Comparison of ENCODE assay signal across 19 cellular contexts in genomic region chr3:38000242-38000916, GRCh38. TPM values are rescaled to one million over a fixed set of nuclear protein-coding genes. Genes with fewer than 3 reads are reported as not detected.
DNase-seq lines count a peak whose midpoint lies in the region; ATAC-seq, FAIRE-seq and TF ChIP-seq lines count a peak whose summit lies in the region.
"Had no signal": no experiment of that assay in that cellular context is flagged by ENCODE, and none has a peak within 500 bp of the region (broad histone marks: within the 10 kb centered on the region; RNA-seq: fewer than 3 reads in every experiment).

No MANE protein-coding gene starts in this region.

- ATAC-seq in CD8-positive, alpha-beta T cell: no peak
- no peak for ATAC-seq in GM18909 (IDR thresholded peaks at IDR 0.05; ENCODE audit: poor library complexity, unreplicated experiment)
- ATAC-seq: left lung, PC-3 had no signal

- no peaks in the 10 kb centered on the region for H3K27me3 Mint-ChIP-seq in CD8-positive, alpha-beta T cell (ENCODE audit: low read depth)
- H3K27me3 Mint-ChIP-seq: B cell had no signal

- no peak overlapping the region for H3K23ac ChIP-seq in neuronal stem cell (ENCODE audit: low read depth, low read length, poor library complexity)

- H2BK12ac ChIP-seq in neuronal stem cell (ENCODE audit: low read length): no peak overlapping the region

- no peaks in the 10 kb centered on the region for H4K20me1 ChIP-seq in smooth muscle cell (ENCODE audit: low read depth)
- H4K20me1 ChIP-seq in MM.1S (ENCODE audit: insufficient read depth, low read length): no peaks in the 10 kb centered on the region

- H3K9me3 Mint-ChIP-seq in CD8-positive, alpha-beta T cell: no peaks in the 10 kb centered on the region

- peak overlapping the region; percentile 55 for H3K27ac Mint-ChIP-seq in CD8-positive, alpha-beta T cell

- peak overlapping the region; percentile 50 for H3K27ac ChIP-seq in C4-2B
- H3K27ac ChIP-seq in CD8-positive, alpha-beta T cell (ENCODE audit: low read depth, low read length): no peak overlapping the region
- H3K27ac ChIP-seq in caudate nucleus (ENCODE audit: low read depth, low read length): peak overlapping the region; percentile 54
- H3K27ac ChIP-seq in neuronal stem cell (replicated peaks; ENCODE audit: low read length): no peak overlapping the region
- H3K27ac ChIP-seq in smooth muscle cell (ENCODE audit: low read depth): no peak overlapping the region
- no peak overlapping the region for H3K27ac ChIP-seq in MM.1S (ENCODE audit: low read length)
- H3K27ac ChIP-seq: GM23248, left lung, uterus had no signal

- peaks cover 22% of the 10 kb centered on the region for H3K36me3 ChIP-seq in CD8-positive, alpha-beta T cell (ENCODE audit: insufficient read depth, low read length)
- H3K36me3 ChIP-seq in neuronal stem cell (replicated peaks in 1 of 2; ENCODE audit: control insufficient read depth in 2 of 2, insufficient read depth in 2 of 2, low read length in 2 of 2) (peaks cover 4 to 14% of the 10 kb centered on the region in 2 donors), smooth muscle cell (ENCODE audit: low read depth) (no peaks in the 10 kb centered on the region), MM.1S (replicated peaks; ENCODE audit: insufficient read depth, low read length) (no peaks in the 10 kb centered on the region)
- H3K36me3 ChIP-seq: uterus had no signal

- H2AFZ ChIP-seq in neuronal stem cell (ENCODE audit: low read length) (peak overlapping the region; percentile 26), smooth muscle cell (ENCODE audit: low read depth) (no peak overlapping the region), MM.1S (ENCODE audit: low read length) (no peak overlapping the region)
- H2AFZ ChIP-seq: GM23248 had no signal

- no peak overlapping the region for H3K14ac ChIP-seq in neuronal stem cell (ENCODE audit: low read length)

- H2BK15ac ChIP-seq in neuronal stem cell (ENCODE audit: low read length): no peak overlapping the region

- H3K4me1 Mint-ChIP-seq in CD8-positive, alpha-beta T cell (ENCODE audit: low read depth): peaks cover 54% of the 10 kb centered on the region

- TF ChIP-seq CTCF in C4-2B (conservative IDR thresholded peaks at IDR 0.05) (no peak), smooth muscle cell (IDR thresholded peaks at IDR 0.05; ENCODE audit: borderline replicate concordance, insufficient read depth, poor library complexity, severe bottlenecking) (no peak), MM.1S (IDR thresholded peaks at IDR 0.05; ENCODE audit: low read length) (no peak)
- no peak for TF ChIP-seq CTCF in CD8-positive, alpha-beta T cell (IDR thresholded peaks at IDR 0.05)

- no peak overlapping the region for H3K18ac ChIP-seq in neuronal stem cell (ENCODE audit: low read length)

- no peaks in the 10 kb centered on the region for H3K9me2 ChIP-seq in MM.1S (replicated peaks; ENCODE audit: insufficient read depth, low read length)

- H3K79me2 ChIP-seq in smooth muscle cell (ENCODE audit: low read depth) (no peaks in the 10 kb centered on the region), MM.1S (ENCODE audit: low read length) (no peaks in the 10 kb centered on the region)

- H3K4me1 ChIP-seq in CD8-positive, alpha-beta T cell (ENCODE audit: insufficient read depth, low read length): peaks cover 38% of the 10 kb centered on the region
- H3K4me1 ChIP-seq in neuronal stem cell (ENCODE audit: control insufficient read depth in 2 of 2, insufficient read depth in 1 of 2, low read depth in 1 of 2, low read length in 2 of 2) (peaks cover 18 to 21% of the 10 kb centered on the region in 2 donors), smooth muscle cell (ENCODE audit: low read depth) (no peaks in the 10 kb centered on the region), MM.1S (ENCODE audit: low read length) (peaks cover 16% of the 10 kb centered on the region)

- POLR2A ChIA-PET in CD8-positive, alpha-beta T cell (lab: Charles Lee): interaction anchor here (0.6 kb wide), 1 partner anchor 60 kb away, joined by 5 read pairs; no protein-coding TSS in a partner anchor

- H3K27me3 ChIP-seq in CD8-positive, alpha-beta T cell (ENCODE audit: insufficient read depth, low read length): no peaks in the 10 kb centered on the region
- H3K27me3 ChIP-seq in neuronal stem cell (ENCODE audit: control insufficient read depth in 3 of 3, insufficient read depth in 3 of 3, low read depth in 1 of 3, low read length in 3 of 3) (peaks cover 0 to 23% (median 6%) of the 10 kb centered on the region in 3 experiments), smooth muscle cell (ENCODE audit: low read depth) (no peaks in the 10 kb centered on the region), MM.1S (replicated peaks; ENCODE audit: insufficient read depth, low read length) (no peaks in the 10 kb centered on the region)
- H3K27me3 ChIP-seq: left lung, uterus had no signal

- H3K4me2 ChIP-seq in neuronal stem cell (ENCODE audit: insufficient read depth, low read length, poor library complexity, severe bottlenecking): no peak overlapping the region
- H3K4me2 ChIP-seq in smooth muscle cell: no peak overlapping the region
- H3K4me2 ChIP-seq in MM.1S (ENCODE audit: low read depth, low read length): no peak overlapping the region

- no peaks in the 10 kb centered on the region for H3K79me1 ChIP-seq in neuronal stem cell (ENCODE audit: low read depth, low read length)

- no peak overlapping the region for H3K4me3 ChIP-seq in CD8-positive, alpha-beta T cell (ENCODE audit: low read depth, low read length)
- H3K4me3 ChIP-seq in neuronal stem cell (ENCODE audit: low read length in 2 of 2) (no peak overlapping the region), smooth muscle cell (no peak overlapping the region), MM.1S (ENCODE audit: low read length) (no peak overlapping the region)
- H3K4me3 ChIP-seq: GM23248, left lung, uterus had no signal

- CTCF ChIA-PET in CD8-positive, alpha-beta T cell (lab: Charles Lee): interaction anchor here (1.1 to 7.3 kb wide), 2 partner anchors 27 to 35 kb away, joined by 4 to 123 read pairs; no protein-coding TSS in a partner anchor

- H2BK120ac ChIP-seq in neuronal stem cell (ENCODE audit: low read depth, low read length): no peak overlapping the region

- no peak for DNase-seq in CD8-positive, alpha-beta T cell
- DNase-seq in caudate nucleus (lab: John Stamatoyannopoulos, UW) (no peak), neuronal stem cell (ENCODE audit: low spot score) (no peak), HTR-8/SVneo (ENCODE audit: insufficient read length, low spot score) (no peak), smooth muscle cell (lab: John Stamatoyannopoulos, UW; ENCODE audit: unreplicated experiment) (no peak), MM.1S (no peak)
- DNase-seq: activated CD4-positive, alpha-beta T cell treated with anti-CD3 and anti-CD28 coated beads for 1 hour; DMS79; GM23248; NCI-H2029; NCI-H524 treated with DMSO at 0.1 percent for 48 hours; PC-3; stimulated activated CD4-positive, alpha-beta T cell treated with anti-CD3 and anti-CD28 coated beads, Interleukin-4, amount 100 ng/mL, for 24 hours had no signal

- H2BK5ac ChIP-seq in neuronal stem cell (ENCODE audit: low read length): peak overlapping the region; percentile 4

- H3K4me3 Mint-ChIP-seq in CD8-positive, alpha-beta T cell: no peak overlapping the region

- no peak overlapping the region for H3K4ac ChIP-seq in neuronal stem cell (ENCODE audit: low read length)

- no peak overlapping the region for H4K8ac ChIP-seq in neuronal stem cell (ENCODE audit: low read depth, low read length)

- no CpG with 5 or more reads among the region's 6 CpGs for WGBS in neuronal stem cell (ENCODE audit: extremely low coverage in 2 of 2, insufficient read length in 2 of 2, insufficient replicate concordance in 1 of 2), 2 donors
- WGBS in smooth muscle cell (ENCODE audit: low lambda C conversion rate): 97% methylated on average over 6 of the region's 6 CpGs

- H2AK5ac ChIP-seq in neuronal stem cell (ENCODE audit: low read depth, low read length): peak overlapping the region; percentile 22

- H3K9ac ChIP-seq in neuronal stem cell (ENCODE audit: low read depth, low read length, poor library complexity) (peak overlapping the region; percentile 26), smooth muscle cell (ENCODE audit: low read depth) (no peak overlapping the region), MM.1S (ENCODE audit: low read length) (no peak overlapping the region)
- H3K9ac ChIP-seq: GM23248 had no signal

- intact Hi-C loops in CD8-positive, alpha-beta T cell (cut with DNase I, micrococcal nuclease): no loop called here

- peaks cover 69% of the 10 kb centered on the region for H3K36me3 Mint-ChIP-seq in CD8-positive, alpha-beta T cell

- H3F3A ChIP-seq in smooth muscle cell (ENCODE audit: low read depth) (peaks cover 3% of the 10 kb centered on the region), MM.1S (ENCODE audit: insufficient read depth, low read length) (no peaks in the 10 kb centered on the region)

- no peak overlapping the region for H4K91ac ChIP-seq in neuronal stem cell (ENCODE audit: low read depth, low read length, poor library complexity)

- H3K9me3 ChIP-seq in CD8-positive, alpha-beta T cell (ENCODE audit: low read length): no peaks in the 10 kb centered on the region
- H3K9me3 ChIP-seq in neuronal stem cell (replicated peaks in 1 of 2; ENCODE audit: control insufficient read depth in 2 of 2, insufficient read depth in 1 of 2, low read depth in 1 of 2, low read length in 2 of 2): no peaks in the 10 kb centered on the region
- no peaks in the 10 kb centered on the region for H3K9me3 ChIP-seq in smooth muscle cell (replicated peaks; ENCODE audit: low read depth)
- H3K9me3 ChIP-seq in MM.1S (replicated peaks; ENCODE audit: insufficient read depth, low read length): no peaks in the 10 kb centered on the region
- H3K9me3 ChIP-seq: left lung, uterus had no signal

- FAIRE-seq in HTR-8/SVneo (lab: Jason Lieb, UNC): no peak

RNA-seq across cellular contexts. Expression of gene VILL, which starts 9.8 kb away (rescaled TPM):
- 10 to 100 TPM; 19.0 to 19.6 TPM for total RNA-seq in CD8-positive, alpha-beta T cell
- 2.0 TPM for polyA plus RNA-seq in neuronal stem cell (2013, experiment 1 of 2)
- polyA plus RNA-seq in neuronal stem cell (2013, experiment 2 of 2): 1.7 TPM
- 3.4 and 3.8 TPM in 2 replicates for total RNA-seq in smooth muscle cell
- 2.3 and 5.6 TPM in 2 replicates for polyA plus RNA-seq in smooth muscle cell

RNA-seq across cellular contexts. Expression of gene PLCD1, which starts 29.1 kb away (rescaled TPM):
- 10 to 100 TPM; 64.4 to 70.8 TPM for total RNA-seq in CD8-positive, alpha-beta T cell
- 41.7 TPM for polyA plus RNA-seq in neuronal stem cell (2013, experiment 1 of 2)
- polyA plus RNA-seq in neuronal stem cell (2013, experiment 2 of 2): 41.2 TPM
- total RNA-seq in smooth muscle cell: 20.5 and 21.3 TPM in 2 replicates
- 33.3 and 34.8 TPM in 2 replicates for polyA plus RNA-seq in smooth muscle cell

RNA-seq across cellular contexts. Expression of gene DLEC1, which starts 38.6 kb away (rescaled TPM):
- total RNA-seq in CD8-positive, alpha-beta T cell: 1 to 10 TPM; 1.8 to 1.9 TPM
- 2.5 TPM for polyA plus RNA-seq in neuronal stem cell (2013, experiment 1 of 2)
- polyA plus RNA-seq in neuronal stem cell (2013, experiment 2 of 2): 2.5 TPM
- total RNA-seq in smooth muscle cell: 0.27 and 0.54 TPM in 2 replicates
- 0.61 TPM in 1 of 2 replicates, not detected in the other for polyA plus RNA-seq in smooth muscle cell
- total RNA-seq: GM23248, myocyte, PC-3 had no signal

Comparison
In these comparisons a context has a peak if more than half of its experiments do, and no peak if none do; other contexts are left out.
1. H3K27ac ChIP-seq: peak in C4-2B (single experiment) and caudate nucleus (single experiment); none in CD8-positive, alpha-beta T cell (single experiment), neuronal stem cell (single experiment), smooth muscle cell (single experiment) and MM.1S (single experiment).